In genomic region chr2:70887208-70887549, GRCh38 we compare ENCODE assay signal across 9 cellular contexts. TPM values are rescaled to one million over a fixed set of nuclear protein-coding genes. Genes with fewer than 3 reads are reported as not detected.
DNase-seq lines count a peak whose midpoint lies in the region; ATAC-seq and TF ChIP-seq lines count a peak whose summit lies in the region.
"Had no signal": no experiment of that assay in that cellular context is flagged by ENCODE, and none has a peak within 500 bp of the region (broad histone marks: within the 10 kb centered on the region; RNA-seq: fewer than 3 reads in every experiment).

No MANE protein-coding gene starts in this region.

- no peaks in the 10 kb centered on the region for H3K79me2 ChIP-seq in smooth muscle cell (ENCODE audit: low read depth)

- no peak overlapping the region for H3K9ac ChIP-seq in iPS-18a (ENCODE audit: low read length)
- H3K9ac ChIP-seq in smooth muscle cell (ENCODE audit: low read depth) = no peak overlapping the region

- POLR2A ChIA-PET in activated B cell treated with CpG ODN at 0.5 μM for 24 hours (lab: Charles Lee) = no interaction called here

- H3K36me3 Mint-ChIP-seq in activated B cell treated with CpG ODN at 0.5 μM for 24 hours (ENCODE audit: low read depth) = no peaks in the 10 kb centered on the region

- H4K20me1 ChIP-seq in smooth muscle cell (ENCODE audit: low read depth) = no peaks in the 10 kb centered on the region

- H3K36me3 ChIP-seq in iPS-18a (ENCODE audit: control insufficient read depth, low read depth, low read length) (no peaks in the 10 kb centered on the region), smooth muscle cell (ENCODE audit: low read depth) (no peaks in the 10 kb centered on the region)

- peak overlapping the region; percentile 74 for H2AFZ ChIP-seq in smooth muscle cell (ENCODE audit: low read depth)

- H3K4me1 ChIP-seq in iPS-18a (ENCODE audit: control insufficient read depth, low read depth, low read length) (peaks cover 8% of the 10 kb centered on the region), smooth muscle cell (ENCODE audit: low read depth) (peaks cover 10% of the 10 kb centered on the region)

- H3K4me3 ChIP-seq in iPS-18a (ENCODE audit: low read length) = peak overlapping the region; percentile 50
- peak overlapping the region; percentile 48 for H3K4me3 ChIP-seq in smooth muscle cell

- TF ChIP-seq CTCF in activated B cell treated with CpG ODN at 0.5 μM for 24 hours (IDR thresholded peaks at IDR 0.05) = no peak
- TF ChIP-seq CTCF in smooth muscle cell (IDR thresholded peaks at IDR 0.05; ENCODE audit: borderline replicate concordance, insufficient read depth, poor library complexity, severe bottlenecking) = no peak

- intact Hi-C loops in activated B cell treated with CpG ODN at 0.5 μM for 24 hours (cut with micrococcal nuclease) (no loop called here), posterior vena cava (cut with DNase I) (no loop called here)

- H3K4me1 Mint-ChIP-seq in activated B cell treated with CpG ODN at 0.5 μM for 24 hours = peaks cover 27% of the 10 kb centered on the region

- H3K9me3 ChIP-seq in iPS-18a (ENCODE audit: control insufficient read depth, low read depth, low read length) (no peaks in the 10 kb centered on the region), smooth muscle cell (replicated peaks; ENCODE audit: low read depth) (no peaks in the 10 kb centered on the region)

- H3K4me3 Mint-ChIP-seq in activated B cell treated with CpG ODN at 0.5 μM for 24 hours = peak overlapping the region; percentile 76

- peak; percentile 27 for DNase-seq in NCI-H2227 (lab: John Stamatoyannopoulos, UW; ENCODE audit: unreplicated experiment)
- no peak for DNase-seq in NCI-H2227 treated with DMSO at 0.1 percent for 48 hours (lab: John Stamatoyannopoulos, UW)
- no peak for DNase-seq in activated B cell treated with CpG ODN at 0.5 μM for 24 hours
- DNase-seq in smooth muscle cell (lab: John Stamatoyannopoulos, UW; ENCODE audit: unreplicated experiment) = no peak
- DNase-seq in posterior vena cava (ENCODE audit: low spot score) = no peak
- DNase-seq in NCI-H1694 treated with DMSO at 0.1 percent for 48 hours (lab: John Stamatoyannopoulos, UW) = no peak

- 4% methylated on average over 8 of the region's 8 CpGs for WGBS in smooth muscle cell (ENCODE audit: low lambda C conversion rate)

- no peaks in the 10 kb centered on the region for H3F3A ChIP-seq in smooth muscle cell (ENCODE audit: low read depth)

- H3K27ac ChIP-seq in iPS-18a (ENCODE audit: low read length) (no peak overlapping the region), smooth muscle cell (ENCODE audit: low read depth) (no peak overlapping the region)

- H3K9me3 Mint-ChIP-seq in activated B cell treated with CpG ODN at 0.5 μM for 24 hours = peaks cover 3% of the 10 kb centered on the region

- H3K27me3 ChIP-seq in iPS-18a (ENCODE audit: control insufficient read depth, insufficient read depth, low read length) (peaks cover 100% of the 10 kb centered on the region), smooth muscle cell (ENCODE audit: low read depth) (peaks cover 100% of the 10 kb centered on the region)

- ATAC-seq in activated B cell treated with CpG ODN at 0.5 μM for 24 hours (ENCODE audit: low read depth) (no peak), HG03280 (IDR thresholded peaks at IDR 0.05; ENCODE audit: unreplicated experiment) (no peak)

- H3K4me2 ChIP-seq in smooth muscle cell = peak overlapping the region; percentile 86

- peaks cover 68% of the 10 kb centered on the region for H3K27me3 Mint-ChIP-seq in activated B cell treated with CpG ODN at 0.5 μM for 24 hours

- CTCF ChIA-PET in activated B cell treated with CpG ODN at 0.5 μM for 24 hours (lab: Charles Lee) = no interaction called here

- no peak overlapping the region for H3K27ac Mint-ChIP-seq in activated B cell treated with CpG ODN at 0.5 μM for 24 hours

RNA-seq across cellular contexts. Expression of gene VAX2, which starts 13.2 kb away (rescaled TPM):
- total RNA-seq in activated B cell treated with CpG ODN at 0.5 μM for 24 hours (not detected in 2 replicates), smooth muscle cell (0.81 and 1.3 TPM in 2 replicates), posterior vena cava (1 to 10 TPM in 1 of 2 donors, under 1 TPM in 1; 0.57 to 1.4 TPM)
- polyA plus RNA-seq in smooth muscle cell = 1.9 and 3.3 TPM in 2 replicates

RNA-seq across cellular contexts. Expression of gene ATP6V1B1, which starts 48.5 kb away (rescaled TPM):
- total RNA-seq in activated B cell treated with CpG ODN at 0.5 μM for 24 hours = not detected in 2 replicates
- not detected in 2 replicates for total RNA-seq in smooth muscle cell
- 0.59 and 2.0 TPM in 2 replicates for polyA plus RNA-seq in smooth muscle cell
- 1 to 10 TPM in 1 of 2 donors, under 1 TPM in 1; 0.48 to 1.4 TPM for total RNA-seq in posterior vena cava

RNA-seq across cellular contexts. Expression of gene CD207, which starts 51.6 kb away (rescaled TPM):
- total RNA-seq in activated B cell treated with CpG ODN at 0.5 μM for 24 hours = not detected in 2 replicates
- total RNA-seq in smooth muscle cell = not detected in 2 replicates
- not detected in 2 replicates for polyA plus RNA-seq in smooth muscle cell
- under 1 TPM in 1 of 2 donors, not detected in 1; 0.42 TPM for total RNA-seq in posterior vena cava
- total RNA-seq: NCI-H460 had no signal
